15 cellular contexts compared by ENCODE assay signal in genomic region chr5:78376315-78376714, GRCh38. TPM values are rescaled to one million over a fixed set of nuclear protein-coding genes. Genes with fewer than 3 reads are reported as not detected.
DNase-seq lines count a peak whose midpoint lies in the region; ATAC-seq and TF ChIP-seq lines count a peak whose summit lies in the region.
"Had no signal": no experiment of that assay in that cellular context is flagged by ENCODE, and none has a peak within 500 bp of the region (broad histone marks: within the 10 kb centered on the region; RNA-seq: fewer than 3 reads in every experiment).

No MANE protein-coding gene starts in this region.

- H3K4me1 Mint-ChIP-seq in activated naive CD4-positive, alpha-beta T cell treated with anti-CD3 and anti-CD28 coated beads for 36 hours (ENCODE audit: low read depth) = peaks cover 33% of the 10 kb centered on the region
- H3K4me1 Mint-ChIP-seq in activated naive CD4-positive, alpha-beta T cell treated with anti-CD3 and anti-CD28 coated beads, Interleukin-2, amount 10 ng/mL, durations not matched to agents 7 days and 5 days = no peaks in the 10 kb centered on the region
- H3K4me1 Mint-ChIP-seq in endothelial cell (ENCODE audit: unreplicated experiment) = peaks cover 21% of the 10 kb centered on the region
- H3K4me1 Mint-ChIP-seq in activated CD4-positive, alpha-beta memory T cell treated with anti-CD3 and anti-CD28 coated beads for 36 hours (ENCODE audit: low read depth) = peaks cover 26% of the 10 kb centered on the region

- H3K36me3 ChIP-seq in osteoblast (ENCODE audit: insufficient read depth, low read length) = no peaks in the 10 kb centered on the region
- no peaks in the 10 kb centered on the region for H3K36me3 ChIP-seq in tibial artery
- H3K36me3 ChIP-seq: BE2C had no signal

- H3K4me1 ChIP-seq in osteoblast (ENCODE audit: insufficient read depth, low read length) (peaks cover 18% of the 10 kb centered on the region), tibial artery (peaks cover 0 to 21% (median 9%) of the 10 kb centered on the region in 4 donors)

- peak overlapping the region; percentile 71 for H3K27ac Mint-ChIP-seq in activated naive CD4-positive, alpha-beta T cell treated with anti-CD3 and anti-CD28 coated beads for 36 hours
- no peak overlapping the region for H3K27ac Mint-ChIP-seq in activated naive CD4-positive, alpha-beta T cell treated with anti-CD3 and anti-CD28 coated beads, Interleukin-2, amount 10 ng/mL, durations not matched to agents 7 days and 5 days
- H3K27ac Mint-ChIP-seq in endothelial cell (ENCODE audit: unreplicated experiment) = peak overlapping the region; percentile 55
- H3K27ac Mint-ChIP-seq in activated CD4-positive, alpha-beta memory T cell treated with anti-CD3 and anti-CD28 coated beads for 36 hours = no peak overlapping the region
- H3K27ac Mint-ChIP-seq: CD4-positive, CD25-positive, alpha-beta regulatory T cell had no signal

- H3K27ac ChIP-seq in osteoblast (ENCODE audit: low read depth, low read length) (no peak overlapping the region), tibial artery (peak overlapping the region; percentile 25 to 59)
- H3K27ac ChIP-seq: GM23248, HL-60 had no signal

- H3K36me3 Mint-ChIP-seq in activated naive CD4-positive, alpha-beta T cell treated with anti-CD3 and anti-CD28 coated beads for 36 hours (ENCODE audit: low read depth) = peaks cover 10% of the 10 kb centered on the region
- H3K36me3 Mint-ChIP-seq in activated naive CD4-positive, alpha-beta T cell treated with anti-CD3 and anti-CD28 coated beads, Interleukin-2, amount 10 ng/mL, durations not matched to agents 7 days and 5 days = peaks cover 1% of the 10 kb centered on the region
- H3K36me3 Mint-ChIP-seq in endothelial cell (ENCODE audit: low read depth, unreplicated experiment) = no peaks in the 10 kb centered on the region
- peaks cover 3% of the 10 kb centered on the region for H3K36me3 Mint-ChIP-seq in activated CD4-positive, alpha-beta memory T cell treated with anti-CD3 and anti-CD28 coated beads for 36 hours

- H3K4me2 ChIP-seq in osteoblast (ENCODE audit: insufficient read depth, low read length) = peak overlapping the region; percentile 25

- intact Hi-C loops in activated naive CD4-positive, alpha-beta T cell treated with anti-CD3 and anti-CD28 coated beads for 36 hours (cut with micrococcal nuclease) = loop anchor here (2.0 kb wide), 1 partner anchor 30 kb away; no protein-coding TSS in a partner anchor
- intact Hi-C loops in tibial artery (cut with DNase I; ENCODE audit: low total_unique reads) = no loop called here
- intact Hi-C loops in activated CD4-positive, alpha-beta memory T cell treated with anti-CD3 and anti-CD28 coated beads for 36 hours (cut with micrococcal nuclease) = no loop called here

- peaks cover 36% of the 10 kb centered on the region for H4K20me1 ChIP-seq in osteoblast (ENCODE audit: insufficient read depth, low read length)

- H3K4me3 ChIP-seq in osteoblast (ENCODE audit: insufficient read depth, low read length) = no peak overlapping the region
- H3K4me3 ChIP-seq in tibial artery = no peak overlapping the region
- H3K4me3 ChIP-seq: GM23248 had no signal

- no peak overlapping the region for H2AFZ ChIP-seq in osteoblast (ENCODE audit: low read length)
- H2AFZ ChIP-seq: GM23248 had no signal

- CTCF ChIA-PET in activated naive CD4-positive, alpha-beta T cell treated with anti-CD3 and anti-CD28 coated beads for 36 hours (lab: Charles Lee) = no interaction called here
- CTCF ChIA-PET in activated naive CD4-positive, alpha-beta T cell treated with anti-CD3 and anti-CD28 coated beads, Interleukin-2, amount 10 ng/mL, durations not matched to agents 7 days and 5 days (lab: Charles Lee) = no interaction called here
- CTCF ChIA-PET in activated CD4-positive, alpha-beta memory T cell treated with anti-CD3 and anti-CD28 coated beads for 36 hours (lab: Charles Lee) = no interaction called here

- ATAC-seq in GM21717 (IDR thresholded peaks at IDR 0.05; ENCODE audit: unreplicated experiment) = no peak

- H3K9me3 Mint-ChIP-seq in activated naive CD4-positive, alpha-beta T cell treated with anti-CD3 and anti-CD28 coated beads for 36 hours = no peaks in the 10 kb centered on the region
- no peaks in the 10 kb centered on the region for H3K9me3 Mint-ChIP-seq in activated naive CD4-positive, alpha-beta T cell treated with anti-CD3 and anti-CD28 coated beads, Interleukin-2, amount 10 ng/mL, durations not matched to agents 7 days and 5 days
- H3K9me3 Mint-ChIP-seq in endothelial cell (ENCODE audit: unreplicated experiment) = no peaks in the 10 kb centered on the region
- H3K9me3 Mint-ChIP-seq in activated CD4-positive, alpha-beta memory T cell treated with anti-CD3 and anti-CD28 coated beads for 36 hours = no peaks in the 10 kb centered on the region
- H3K9me3 Mint-ChIP-seq: CD4-positive, CD25-positive, alpha-beta regulatory T cell; CD8-positive, alpha-beta memory T cell had no signal

- no peaks in the 10 kb centered on the region for H3K27me3 Mint-ChIP-seq in activated naive CD4-positive, alpha-beta T cell treated with anti-CD3 and anti-CD28 coated beads for 36 hours (ENCODE audit: low read depth)
- H3K27me3 Mint-ChIP-seq in activated naive CD4-positive, alpha-beta T cell treated with anti-CD3 and anti-CD28 coated beads, Interleukin-2, amount 10 ng/mL, durations not matched to agents 7 days and 5 days = no peaks in the 10 kb centered on the region
- no peaks in the 10 kb centered on the region for H3K27me3 Mint-ChIP-seq in endothelial cell (ENCODE audit: unreplicated experiment)
- H3K27me3 Mint-ChIP-seq in activated CD4-positive, alpha-beta memory T cell treated with anti-CD3 and anti-CD28 coated beads for 36 hours = no peaks in the 10 kb centered on the region
- H3K27me3 Mint-ChIP-seq: CD4-positive, CD25-positive, alpha-beta regulatory T cell; CD8-positive, alpha-beta memory T cell had no signal

- TF ChIP-seq CTCF in endothelial cell (IDR thresholded peaks at IDR 0.05; ENCODE audit: unreplicated experiment) = no peak
- TF ChIP-seq CTCF in osteoblast (IDR thresholded peaks at IDR 0.05; ENCODE audit: extremely low read depth, low read depth, low read length) = no peak
- TF ChIP-seq CTCF in tibial artery (IDR thresholded peaks at IDR 0.05) = no peak

- H3K4me3 Mint-ChIP-seq in activated naive CD4-positive, alpha-beta T cell treated with anti-CD3 and anti-CD28 coated beads for 36 hours = no peak overlapping the region
- H3K4me3 Mint-ChIP-seq in activated naive CD4-positive, alpha-beta T cell treated with anti-CD3 and anti-CD28 coated beads, Interleukin-2, amount 10 ng/mL, durations not matched to agents 7 days and 5 days = no peak overlapping the region
- no peak overlapping the region for H3K4me3 Mint-ChIP-seq in endothelial cell (ENCODE audit: unreplicated experiment)
- H3K4me3 Mint-ChIP-seq in activated CD4-positive, alpha-beta memory T cell treated with anti-CD3 and anti-CD28 coated beads for 36 hours = no peak overlapping the region
- H3K4me3 Mint-ChIP-seq: CD4-positive, CD25-positive, alpha-beta regulatory T cell; CD8-positive, alpha-beta memory T cell had no signal

- H3K9me3 ChIP-seq in osteoblast (ENCODE audit: low read depth, low read length) = no peaks in the 10 kb centered on the region
- no peaks in the 10 kb centered on the region for H3K9me3 ChIP-seq in tibial artery
- H3K9me3 ChIP-seq: BE2C had no signal

- DNase-seq in activated naive CD4-positive, alpha-beta T cell treated with anti-CD3 and anti-CD28 coated beads for 36 hours = no peak
- DNase-seq in activated naive CD4-positive, alpha-beta T cell treated with anti-CD3 and anti-CD28 coated beads, Interleukin-2, amount 10 ng/mL, durations not matched to agents 7 days and 5 days = no peak
- DNase-seq in endothelial cell (ENCODE audit: low spot score) (no peak), osteoblast (ENCODE audit: insufficient read length, low spot score, missing footprints) (no peak), tibial artery (no peak), AG08396 (ENCODE audit: low spot score) (no peak)
- DNase-seq in activated CD4-positive, alpha-beta memory T cell treated with anti-CD3 and anti-CD28 coated beads for 36 hours = no peak
- DNase-seq: 8988T; BE2C; CD4-positive, CD25-positive, alpha-beta regulatory T cell; CD8-positive, alpha-beta memory T cell; COR-L47 had no signal

- no peaks in the 10 kb centered on the region for H3K27me3 ChIP-seq in osteoblast (ENCODE audit: insufficient read depth, low read length)
- H3K27me3 ChIP-seq in tibial artery = no peaks in the 10 kb centered on the region
- H3K27me3 ChIP-seq: BE2C had no signal

- POLR2A ChIA-PET in activated CD4-positive, alpha-beta memory T cell treated with anti-CD3 and anti-CD28 coated beads for 36 hours (lab: Charles Lee) = no interaction called here

- peaks cover 40% of the 10 kb centered on the region for H3K79me2 ChIP-seq in osteoblast (ENCODE audit: insufficient read depth, low read length)

RNA-seq across cellular contexts. Expression of gene SCAMP1, which starts 15.9 kb away (rescaled TPM):
- 10 to 100 TPM in 1 of 2 experiments, 1 to 10 TPM in 1; 9.7 to 10.3 TPM for total RNA-seq in activated naive CD4-positive, alpha-beta T cell treated with anti-CD3 and anti-CD28 coated beads for 36 hours
- total RNA-seq in endothelial cell (ENCODE audit: unreplicated experiment) = 30.6 TPM
- 70.2 and 71.9 TPM in 2 replicates for total RNA-seq in osteoblast
- 10 to 100 TPM; 13.6 to 18.3 TPM for total RNA-seq in activated CD4-positive, alpha-beta memory T cell treated with anti-CD3 and anti-CD28 coated beads for 36 hours

Comparison
In these comparisons a context has a peak if more than half of its experiments do, and no peak if none do; other contexts are left out.
1. H3K27ac Mint-ChIP-seq: peak in activated naive CD4-positive, alpha-beta T cell treated with anti-CD3 and anti-CD28 coated beads for 36 hours (single experiment) and endothelial cell (single experiment); none in activated naive CD4-positive, alpha-beta T cell treated with anti-CD3 and anti-CD28 coated beads, Interleukin-2, amount 10 ng/mL, durations not matched to agents 7 days and 5 days (single experiment) and activated CD4-positive, alpha-beta memory T cell treated with anti-CD3 and anti-CD28 coated beads for 36 hours (single experiment).